Comparison of ENCODE assay signal across 8 cellular contexts in genomic region chr19:55647732-55648656, GRCh38. TPM values are rescaled to one million over a fixed set of nuclear protein-coding genes. Genes with fewer than 3 reads are reported as not detected.
DNase-seq lines count a peak whose midpoint lies in the region; ATAC-seq and TF ChIP-seq lines count a peak whose summit lies in the region.

Gene CCDC106 (plus strand): TSS chr19:55648212. CDS start chr19:55649047, 835 bp downstream.

- no peaks in the 10 kb centered on the region for H3K9me3 ChIP-seq in BLaER1 treated with 17β-estradiol and CSF1 and Interleukin-3, amounts not matched to agents 10 nM and 100 nM (replicated peaks in 1 of 11)
- no peaks in the 10 kb centered on the region for H3K9me3 ChIP-seq in subcutaneous abdominal adipose tissue (ENCODE audit: control insufficient read depth in 5 of 5, low read length in 5 of 5)

- H3K4me3 ChIP-seq in BLaER1 treated with 17β-estradiol and CSF1 and Interleukin-3, amounts not matched to agents 10 nM and 100 nM, result peak within 1 kb of the TSS; percentile 74 to 79 (median 76)
- H3K4me3 ChIP-seq in epithelial cell of esophagus (ENCODE audit: low read length), result peak within 1 kb of the TSS; percentile 64
- H3K4me3 ChIP-seq in mesendoderm (ENCODE audit: low read length), result peak within 1 kb of the TSS; percentile 75
- H3K4me3 ChIP-seq in subcutaneous abdominal adipose tissue (ENCODE audit: low read depth in 1 of 5, low read length in 5 of 5), result peak within 1 kb of the TSS; percentile 72 to 84 (median 76)

- no peak within 1 kb of the TSS for H2AK5ac ChIP-seq in mesendoderm (ENCODE audit: low read length)

- H3K4me1 ChIP-seq in BLaER1 treated with 17β-estradiol and CSF1 and Interleukin-3, amounts not matched to agents 10 nM and 100 nM, result peaks cover 54 to 73% (median 62%) of the 10 kb centered on the region in 10 experiments
- H3K4me1 ChIP-seq in mesendoderm (ENCODE audit: control insufficient read depth, low read depth, low read length), result no peaks in the 10 kb centered on the region
- H3K4me1 ChIP-seq in subcutaneous abdominal adipose tissue (ENCODE audit: control insufficient read depth in 5 of 5, insufficient read depth in 5 of 5, low read length in 5 of 5), result peaks cover 13 to 46% (median 43%) of the 10 kb centered on the region in 5 donors

- no peak within 1 kb of the TSS for H2BK5ac ChIP-seq in mesendoderm (ENCODE audit: low read length)

- H3K27ac ChIP-seq in BLaER1 treated with 17β-estradiol and CSF1 and Interleukin-3, amounts not matched to agents 10 nM and 100 nM, result peak within 1 kb of the TSS; percentile 85 to 93 (median 91)
- H3K27ac ChIP-seq in mesendoderm (ENCODE audit: low read depth, low read length) (peak within 1 kb of the TSS; percentile 31), subcutaneous abdominal adipose tissue (ENCODE audit: low read depth, low read length) (peak within 1 kb of the TSS; percentile 46)

- no peak within 1 kb of the TSS for H2BK120ac ChIP-seq in mesendoderm (ENCODE audit: low read depth, low read length)

- H3K79me1 ChIP-seq in mesendoderm (ENCODE audit: low read length), result peaks cover 8% of the 10 kb centered on the region

- peak within 1 kb of the TSS; percentile 57 for H3K18ac ChIP-seq in mesendoderm (ENCODE audit: low read length)

- no peak within 1 kb of the TSS for H4K8ac ChIP-seq in mesendoderm (ENCODE audit: low read depth, low read length)

- H3K56ac ChIP-seq in mesendoderm (ENCODE audit: low read length), result peak within 1 kb of the TSS; percentile 95

- TF ChIP-seq CTCF in epithelial cell of esophagus (IDR thresholded peaks at IDR 0.05; ENCODE audit: insufficient read depth, low read depth, low read length, missing control alignments), result no peak

- peak within 1 kb of the TSS; percentile 93 to 100 (median 98) for H3K4me2 ChIP-seq in BLaER1 treated with 17β-estradiol and CSF1 and Interleukin-3, amounts not matched to agents 10 nM and 100 nM
- peak within 1 kb of the TSS; percentile 75 for H3K4me2 ChIP-seq in mesendoderm (ENCODE audit: low read length)

- peaks cover 19 to 60% (median 43%) of the 10 kb centered on the region in 11 experiments for H3K36me3 ChIP-seq in BLaER1 treated with 17β-estradiol and CSF1 and Interleukin-3, amounts not matched to agents 10 nM and 100 nM
- H3K36me3 ChIP-seq in mesendoderm (ENCODE audit: control insufficient read depth, insufficient read depth, low read length), result peaks cover 7% of the 10 kb centered on the region
- H3K36me3 ChIP-seq in subcutaneous abdominal adipose tissue (ENCODE audit: control insufficient read depth in 5 of 5, insufficient read depth in 5 of 5, low read length in 5 of 5), result peaks cover 0 to 20% (median 15%) of the 10 kb centered on the region in 5 donors

- peak within 1 kb of the TSS; percentile 86 to 95 (median 88) for H3K9ac ChIP-seq in BLaER1 treated with 17β-estradiol and CSF1 and Interleukin-3, amounts not matched to agents 10 nM and 100 nM
- H3K9ac ChIP-seq in mesendoderm (ENCODE audit: low read length) (peak within 1 kb of the TSS; percentile 95), subcutaneous abdominal adipose tissue (ENCODE audit: low read length in 5 of 5) (peak within 1 kb of the TSS; percentile 48 to 91 (median 80))

- peaks cover 20% of the 10 kb centered on the region for H3K79me2 ChIP-seq in mesendoderm (ENCODE audit: control insufficient read depth, insufficient read depth, low read length)

- no peaks in the 10 kb centered on the region for H3K27me3 ChIP-seq in BLaER1 treated with 17β-estradiol and CSF1 and Interleukin-3, amounts not matched to agents 10 nM and 100 nM
- no peaks in the 10 kb centered on the region for H3K27me3 ChIP-seq in mesendoderm (ENCODE audit: insufficient read depth, low read length, poor library complexity)
- no peaks in the 10 kb centered on the region for H3K27me3 ChIP-seq in subcutaneous abdominal adipose tissue (ENCODE audit: control insufficient read depth in 5 of 5, insufficient read depth in 4 of 5, low read length in 5 of 5)

- H3K4ac ChIP-seq in mesendoderm (ENCODE audit: low read depth, low read length), result peak within 1 kb of the TSS; percentile 73

- no peak within 1 kb of the TSS for H3K23ac ChIP-seq in mesendoderm (ENCODE audit: low read length)

- peak; percentile 41 for ATAC-seq in GM21786 (IDR thresholded peaks at IDR 0.05; ENCODE audit: unreplicated experiment)

- H2BK15ac ChIP-seq in mesendoderm (replicated peaks; ENCODE audit: low read depth), result no peak within 1 kb of the TSS

- DNase-seq in NCI-H2227 (lab: John Stamatoyannopoulos, UW; ENCODE audit: unreplicated experiment) (peak; percentile 94), epithelial cell of esophagus (ENCODE audit: low read depth) (peak; percentile 65), mesendoderm (peak; percentile 87), HK-2 (ENCODE audit: unreplicated experiment) (no peak)
- DNase-seq in activated CD8-positive, alpha-beta memory T cell treated with anti-CD3 and anti-CD28 coated beads, Interleukin-2, amount 50 U/mL, for 4 hours, result peak; percentile 73

- no CpG with 5 or more reads among the region's 89 CpGs for WGBS in mesendoderm (ENCODE audit: extremely low coverage, insufficient coverage, low lambda C conversion rate)

- H4K5ac ChIP-seq in mesendoderm (ENCODE audit: low read length), result no peak within 1 kb of the TSS

- peaks cover 0 to 36% (median 23%) of the 10 kb centered on the region in 11 experiments; a peak in 16 of 22 replicates for H4K20me1 ChIP-seq in BLaER1 treated with 17β-estradiol and CSF1 and Interleukin-3, amounts not matched to agents 10 nM and 100 nM

RNA-seq across cellular contexts. Expression of gene CCDC106, which starts in this region (rescaled TPM):
- 7.9 TPM for polyA plus RNA-seq in mesendoderm (2013, experiment 1 of 2)
- polyA plus RNA-seq in mesendoderm (2013, experiment 2 of 2), result 7.9 TPM

Comparison
In these comparisons a context has a peak if more than half of its experiments do, and no peak if none do; other contexts are left out.
1. H3K27ac ChIP-seq: peak in every context shown above with its lines; median percentile 91 in BLaER1 treated with 17β-estradiol and CSF1 and Interleukin-3, amounts not matched to agents 10 nM and 100 nM; 46 in subcutaneous abdominal adipose tissue; 31 in mesendoderm.